Comparison of ENCODE assay signal across 13 cellular contexts in the genomic region with DNA sequence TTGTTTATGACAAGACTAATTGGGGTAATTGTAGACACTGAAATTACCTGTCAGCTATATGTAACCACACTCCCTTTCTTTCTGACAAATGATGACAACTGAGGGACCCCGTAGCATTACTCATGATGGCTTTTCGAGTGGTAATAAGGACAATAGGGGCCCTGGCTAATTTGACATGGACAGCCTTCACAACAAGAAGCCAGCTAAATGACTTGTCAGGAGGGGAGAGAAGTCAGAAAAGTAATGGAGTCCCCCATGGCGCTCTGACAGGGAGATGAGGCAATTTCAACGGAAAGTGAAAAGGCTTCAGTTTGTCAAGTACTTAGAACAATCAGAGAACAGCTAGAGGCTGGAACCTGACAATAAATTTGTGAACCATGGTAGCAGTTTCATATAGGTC.
"Had no signal": no experiment of that assay in that cellular context is flagged by ENCODE, and none has a peak within 500 bp of the region (broad histone marks: within the 10 kb centered on the region; RNA-seq: fewer than 3 reads in every experiment).

No MANE protein-coding gene starts in this region.

- H3K4me3 Mint-ChIP-seq: activated CD4-positive, alpha-beta memory T cell treated with anti-CD3 and anti-CD28 coated beads, Interleukin-2, amount 10 ng/mL, durations not matched to agents 7 days and 5 days; activated naive CD8-positive, alpha-beta T cell; naive thymus-derived CD4-positive, alpha-beta T cell had no signal

- H3K4me1 ChIP-seq: thyroid gland, vagina had no signal

- H3K27me3 ChIP-seq: heart left ventricle, neutrophil, thyroid gland, vagina had no signal

- H3K27ac ChIP-seq: heart left ventricle, neutrophil, skin epidermis, thyroid gland, vagina had no signal

- H3K27ac Mint-ChIP-seq: activated CD4-positive, alpha-beta memory T cell treated with anti-CD3 and anti-CD28 coated beads, Interleukin-2, amount 10 ng/mL, durations not matched to agents 7 days and 5 days; activated naive CD8-positive, alpha-beta T cell; naive thymus-derived CD4-positive, alpha-beta T cell had no signal

- DNase-seq: activated CD4-positive, alpha-beta memory T cell treated with anti-CD3 and anti-CD28 coated beads, Interleukin-2, amount 10 ng/mL, durations not matched to agents 7 days and 5 days; activated gamma-delta T cell; activated T-cell treated with anti-CD3 and anti-CD28 coated beads, Interleukin-2, amount 50 U/mL, for 48 hours; anterior cingulate cortex; foreskin melanocyte; heart left ventricle; naive thymus-derived CD4-positive, alpha-beta T cell; stimulated activated CD4-positive, alpha-beta T cell treated with anti-CD3 and anti-CD28 coated beads, Interleukin-4, amount 100 ng/mL, for 4 hours; thyroid gland had no signal

- H3K4me3 ChIP-seq: heart left ventricle, skin epidermis, thyroid gland, vagina had no signal

- H3K36me3 ChIP-seq: neutrophil, thyroid gland, vagina had no signal

- H3K9me3 ChIP-seq: neutrophil, thyroid gland, vagina had no signal

- H3K4me1 Mint-ChIP-seq: naive thymus-derived CD4-positive, alpha-beta T cell had no signal

- ATAC-seq: naive thymus-derived CD4-positive, alpha-beta T cell had no signal

- H3K27me3 Mint-ChIP-seq: activated CD4-positive, alpha-beta memory T cell treated with anti-CD3 and anti-CD28 coated beads, Interleukin-2, amount 10 ng/mL, durations not matched to agents 7 days and 5 days; activated naive CD8-positive, alpha-beta T cell; naive thymus-derived CD4-positive, alpha-beta T cell had no signal
